8 cellular contexts compared by ENCODE assay signal in the genomic region with DNA sequence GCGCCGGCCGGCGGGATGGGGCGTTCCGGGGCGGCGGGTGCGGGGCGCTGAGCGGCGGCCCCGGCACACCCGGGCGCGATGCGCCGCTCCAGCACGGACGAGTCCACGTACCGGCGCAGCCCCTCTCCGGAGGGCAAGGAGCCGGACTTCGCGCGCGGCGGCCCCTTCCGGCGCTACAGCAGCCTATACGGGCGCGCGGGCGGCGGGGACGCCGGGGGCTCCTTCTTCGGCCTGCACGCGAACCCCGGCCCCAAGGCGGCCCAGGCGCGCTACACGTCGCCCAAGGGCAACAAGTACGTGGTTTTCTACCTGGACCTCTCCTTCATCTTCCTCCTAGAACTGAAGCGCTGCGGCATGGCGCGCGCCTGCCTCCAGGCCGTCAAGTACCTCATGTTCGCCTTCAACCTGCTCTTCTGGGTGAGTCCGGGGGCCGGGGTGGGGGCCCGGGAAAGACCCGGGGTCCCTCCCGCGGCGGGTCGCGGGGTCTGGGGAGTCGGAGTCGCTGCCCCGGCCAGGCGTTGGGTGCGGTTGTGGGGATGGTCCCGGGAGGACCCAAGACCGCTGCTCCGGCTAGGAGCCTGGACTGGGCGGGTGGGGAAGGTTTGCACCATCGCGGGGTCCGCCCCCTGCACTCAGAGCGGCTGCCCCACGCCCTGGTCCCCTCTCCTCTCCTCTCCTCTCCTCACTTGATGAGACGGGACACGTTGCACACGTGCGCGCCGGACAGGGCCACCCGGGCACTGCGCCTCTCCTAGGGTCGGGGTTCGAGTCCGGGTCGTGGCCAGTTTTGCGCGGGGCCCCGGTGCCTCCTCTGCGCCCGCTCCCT. TPM values are rescaled to one million over a fixed set of nuclear protein-coding genes. Genes with fewer than 3 reads are reported as not detected.
DNase-seq lines count a peak whose midpoint lies in the region; ATAC-seq and TF ChIP-seq lines count a peak whose summit lies in the region.

No MANE protein-coding gene starts in this region.

- no peak for DNase-seq in AG10803 (ENCODE audit: low read depth)
- DNase-seq in H7: peak; percentile 86
- no peak for DNase-seq in dorsolateral prefrontal cortex
- DNase-seq in nephron progenitor cell: no peak
- DNase-seq in stimulated activated CD4-positive, alpha-beta T cell treated with anti-CD3 and anti-CD28 coated beads, Interleukin-2, amount 100 ng/mL, for 48 hours: no peak

- peaks cover 32% of the 10 kb centered on the region for H3K27me3 Mint-ChIP-seq in nephron progenitor cell (ENCODE audit: low read depth, poor library complexity)

- intact Hi-C loops in dorsolateral prefrontal cortex (cut with DNase I): loop anchor here (2.0 to 10.0 kb wide), 4 partner anchors 125 to 202 kb away; no protein-coding TSS in a partner anchor

- H3K4me3 ChIP-seq in AG10803 (ENCODE audit: low read length): peak overlapping the region; percentile 26; the same call in 1 of the 2 replicates
- H3K4me3 ChIP-seq in H7 (ENCODE audit: insufficient read depth, low read depth, low read length): peak overlapping the region; percentile 61
- H3K4me3 ChIP-seq in dorsolateral prefrontal cortex: peak overlapping the region in 57 of 59 donors; percentile 7 to 67 (median 47)

- H3K36me3 ChIP-seq in H7 (replicated peaks; ENCODE audit: control insufficient read depth, insufficient read depth, low read length): no peaks in the 10 kb centered on the region

- TF ChIP-seq CTCF in AG10803 (conservative IDR thresholded peaks at IDR 0.05; ENCODE audit: low read length): no peak
- no peak for TF ChIP-seq CTCF in dorsolateral prefrontal cortex (IDR thresholded peaks at IDR 0.05 in 54 of 56, conservative IDR thresholded peaks at IDR 0.05 in 2 of 56; ENCODE audit: low read depth in 1 of 56, partially characterized antibody in 56 of 56)
- TF ChIP-seq CTCF in nephron progenitor cell (IDR thresholded peaks at IDR 0.05): no peak

- peak overlapping the region; percentile 79 for H3K4me3 Mint-ChIP-seq in nephron progenitor cell

- H3K27me3 ChIP-seq in H7 (ENCODE audit: control insufficient read depth, insufficient read depth, low read length) (peaks cover 4% of the 10 kb centered on the region), dorsolateral prefrontal cortex (peaks cover 0 to 38% (median 25%) of the 10 kb centered on the region in 45 donors)

- H3K9me3 Mint-ChIP-seq in nephron progenitor cell: no peaks in the 10 kb centered on the region

- no peak overlapping the region for H3K27ac Mint-ChIP-seq in nephron progenitor cell

- H3K27ac ChIP-seq in dorsolateral prefrontal cortex: peak overlapping the region in 1 of 59 donors; percentile 29

- H3K4me1 Mint-ChIP-seq in nephron progenitor cell: peaks cover 16% of the 10 kb centered on the region

- ATAC-seq in HG03439 (IDR thresholded peaks at IDR 0.05; ENCODE audit: unreplicated experiment) (no peak), HG03135 (IDR thresholded peaks at IDR 0.05; ENCODE audit: unreplicated experiment) (no peak), HG03460 (IDR thresholded peaks at IDR 0.05; ENCODE audit: unreplicated experiment) (no peak)

- H3K36me3 Mint-ChIP-seq in nephron progenitor cell (ENCODE audit: low read depth): no peaks in the 10 kb centered on the region

RNA-seq across cellular contexts. Expression of a gene that starts 7.5 kb away (rescaled TPM):
- 101 and 117 TPM in 2 replicates for total RNA-seq in H7 (2014; rRNA removed; shearing (Covaris generic))
- total RNA-seq in dorsolateral prefrontal cortex: 10 to 100 TPM in 76 of 120 experiments, 1 to 10 TPM in 44; 5.9 to 25.0 (median 10.9) TPM

RNA-seq across cellular contexts. Expression of a gene that starts 7.8 kb away (rescaled TPM):
- total RNA-seq in H7 (2014; rRNA removed; shearing (Covaris generic)): 96.1 and 135 TPM in 2 replicates
- 10 to 100 TPM; 37.4 to 86.4 (median 53.8) TPM for total RNA-seq in dorsolateral prefrontal cortex

RNA-seq across cellular contexts. Expression of a gene that starts 17.4 kb away (rescaled TPM):
- 175 and 190 TPM in 2 replicates for total RNA-seq in H7 (2014; rRNA removed; shearing (Covaris generic))
- total RNA-seq in dorsolateral prefrontal cortex: 100 to 1,000 TPM in 1 of 120 experiments, 10 to 100 TPM in 119; 20.0 to 110 (median 44.8) TPM

RNA-seq across cellular contexts. Expression of a gene that starts 22.4 kb away (rescaled TPM):
- total RNA-seq in H7 (2014; rRNA removed; shearing (Covaris generic)): 20.2 and 35.8 TPM in 2 replicates
- 1 to 10 TPM in 114 of 120 experiments, under 1 TPM in 6; 0.59 to 7.9 (median 2.4) TPM for total RNA-seq in dorsolateral prefrontal cortex

RNA-seq across cellular contexts. Expression of a gene that starts 31.4 kb away (rescaled TPM):
- 15.7 and 28.7 TPM in 2 replicates for total RNA-seq in H7 (2014; rRNA removed; shearing (Covaris generic))
- total RNA-seq in dorsolateral prefrontal cortex: 100 to 1,000 TPM in 4 of 120 experiments, 10 to 100 TPM in 116; 45.8 to 113 (median 69.3) TPM
